8 cellular contexts compared by ENCODE assay signal in genomic region chr2:218271487-218271797, GRCh38. TPM values are rescaled to one million over a fixed set of nuclear protein-coding genes. Genes with fewer than 3 reads are reported as not detected.
DNase-seq lines count a peak whose midpoint lies in the region; ATAC-seq and TF ChIP-seq lines count a peak whose summit lies in the region.

No MANE protein-coding gene starts in this region.

- H3K27ac ChIP-seq in heart left ventricle (peak overlapping the region in 9 of 12 donors; percentile 66 to 87 (median 80)), mesodermal cell (ENCODE audit: low read depth, low read length, severe bottlenecking) (no peak overlapping the region), uterus (peak overlapping the region; percentile 21 to 86), caudate nucleus (ENCODE audit: low read depth, low read length) (no peak overlapping the region)

- H3K9me3 ChIP-seq in heart left ventricle = no peaks in the 10 kb centered on the region
- H3K9me3 ChIP-seq in mesodermal cell (ENCODE audit: control insufficient read depth, low read length) = no peaks in the 10 kb centered on the region
- H3K9me3 ChIP-seq in uterus = no peaks in the 10 kb centered on the region

- TF ChIP-seq CTCF in heart left ventricle (IDR thresholded peaks at IDR 0.05) = no peak
- no peak for TF ChIP-seq CTCF in brain (conservative IDR thresholded peaks at IDR 0.05)
- TF ChIP-seq CTCF in uterus (IDR thresholded peaks at IDR 0.05) = no peak

- peak overlapping the region; percentile 91 to 100 (median 95) for H3K4me3 Mint-ChIP-seq in brain

- H3K9me3 Mint-ChIP-seq in brain = no peaks in the 10 kb centered on the region

- no peak for ATAC-seq in heart left ventricle
- ATAC-seq in left cardiac atrium = no peak
- ATAC-seq in GM19324 (IDR thresholded peaks at IDR 0.05; ENCODE audit: low FRiP score, unreplicated experiment) = no peak

- H3K27ac Mint-ChIP-seq in brain = peak overlapping the region in 4 of 5 experiments; percentile 88 to 96 (median 94)

- H3K4me1 ChIP-seq in heart left ventricle = peaks cover 3 to 60% (median 43%) of the 10 kb centered on the region in 12 donors
- H3K4me1 ChIP-seq in mesodermal cell (ENCODE audit: control insufficient read depth, insufficient read depth, low read length, poor library complexity, severe bottlenecking) = no peaks in the 10 kb centered on the region
- H3K4me1 ChIP-seq in uterus = peaks cover 11 to 22% of the 10 kb centered on the region in 2 donors

- H3K27me3 Mint-ChIP-seq in brain = peaks cover 14% of the 10 kb centered on the region

- intact Hi-C loops in heart left ventricle (cut with DNase I) = loop anchor here in 6 of 10 donors (2.0 to 10.0 kb wide), 7 partner anchors 15 to 373 kb away; partner anchors contain the start of genes CTDSP1 (in 4 of the 6) and ARPC2 (in 1 of the 6)
- intact Hi-C loops in left cardiac atrium (cut with DNase I) = loop anchor here in 1 of 2 donors (10.0 kb wide), 1 partner anchor 193 kb away; no protein-coding TSS in a partner anchor
- intact Hi-C loops in uterus (cut with DNase I; ENCODE audit: low total_unique reads) = no loop called here

- H3K27me3 ChIP-seq in heart left ventricle = no peaks in the 10 kb centered on the region
- no peaks in the 10 kb centered on the region for H3K27me3 ChIP-seq in uterus

- 39 to 52% (median 49%) methylated on average over 4 of the region's 4 CpGs for WGBS in heart left ventricle, 4 donors
- 85% methylated on average over 4 of the region's 4 CpGs for WGBS in mesodermal cell (ENCODE audit: insufficient coverage in 2 of 2), 2 experiments

- DNase-seq in heart left ventricle (peak in 1 of 5 donors; percentile 41), left cardiac atrium (no peak), uterus (no peak), caudate nucleus (lab: John Stamatoyannopoulos, UW) (no peak), OCI-M2 (lab: John Stamatoyannopoulos, UW; ENCODE audit: unreplicated experiment) (no peak)

- H3K36me3 ChIP-seq in heart left ventricle = peaks cover 0 to 54% (median 47%) of the 10 kb centered on the region in 9 donors
- peaks cover 50% of the 10 kb centered on the region for H3K36me3 ChIP-seq in mesodermal cell (ENCODE audit: control insufficient read depth, insufficient read depth, low read length)
- H3K36me3 ChIP-seq in uterus = no peaks in the 10 kb centered on the region

- peaks cover 33% of the 10 kb centered on the region for H3K36me3 Mint-ChIP-seq in brain

- peaks cover 45% of the 10 kb centered on the region for H3K4me1 Mint-ChIP-seq in brain

- peak overlapping the region in 9 of 12 donors; percentile 64 to 95 (median 90) for H3K4me3 ChIP-seq in heart left ventricle
- peak overlapping the region; percentile 91 for H3K4me3 ChIP-seq in mesodermal cell (ENCODE audit: extremely low read depth, insufficient read depth, low read length, poor library complexity, severe bottlenecking)
- H3K4me3 ChIP-seq in uterus = peak overlapping the region; percentile 82 to 85

- TF ChIP-seq POLR2A in heart left ventricle (IDR thresholded peaks at IDR 0.05) = no peak
- TF ChIP-seq POLR2A in uterus (IDR thresholded peaks at IDR 0.05) = no peak

RNA-seq across cellular contexts. Expression of gene PNKD, which starts 1.1 kb away (rescaled TPM):
- total RNA-seq in heart left ventricle (10 to 100 TPM; 53.8 to 78.7 (median 72.5) TPM), left cardiac atrium (10 to 100 TPM; 62.4 to 68.5 TPM), uterus (10 to 100 TPM; 11.8 to 47.8 (median 31.7) TPM)
- polyA plus RNA-seq in heart left ventricle (100 to 1,000 TPM in 1 of 2 donors, 10 to 100 TPM in 1; 54.6 to 146 TPM), brain (ENCODE audit: insufficient read depth, low read depth, low replicate concordance) (119 TPM)
- 51.7 TPM for polyA plus RNA-seq in mesodermal cell (2013, experiment 1 of 2)
- 50.0 TPM for polyA plus RNA-seq in mesodermal cell (2013, experiment 2 of 2)

RNA-seq across cellular contexts. Expression of gene AAMP, which starts 1.5 kb away (rescaled TPM):
- total RNA-seq in heart left ventricle = 100 to 1,000 TPM in 2 of 9 donors, 10 to 100 TPM in 7; 51.6 to 127 (median 58.0) TPM
- 100 to 1,000 TPM in 1 of 2 donors, 10 to 100 TPM in 1; 58.6 to 150 TPM for polyA plus RNA-seq in heart left ventricle
- 10 to 100 TPM; 49.0 to 52.5 TPM for total RNA-seq in left cardiac atrium
- 115 TPM for polyA plus RNA-seq in brain (ENCODE audit: insufficient read depth, low read depth, low replicate concordance)
- polyA plus RNA-seq in mesodermal cell (2013, experiment 1 of 2) = 69.8 TPM
- polyA plus RNA-seq in mesodermal cell (2013, experiment 2 of 2) = 59.2 TPM
- 100 to 1,000 TPM in 3 of 4 donors, 10 to 100 TPM in 1; 79.6 to 160 (median 134) TPM for total RNA-seq in uterus

RNA-seq across cellular contexts. Expression of gene GPBAR1, which starts 10.6 kb away (rescaled TPM):
- 1 to 10 TPM in 6 of 9 donors, under 1 TPM in 3; 0.52 to 4.7 (median 1.2) TPM for total RNA-seq in heart left ventricle
- polyA plus RNA-seq in heart left ventricle = 1 to 10 TPM in 1 of 2 donors, under 1 TPM in 1; 1.00 to 1.8 TPM
- total RNA-seq in left cardiac atrium = 1 to 10 TPM; 5.7 to 6.6 TPM
- polyA plus RNA-seq in brain (ENCODE audit: insufficient read depth, low read depth, low replicate concordance) = 0.39 TPM
- polyA plus RNA-seq in mesodermal cell (2013, experiment 1 of 2) = 4.7 TPM
- polyA plus RNA-seq in mesodermal cell (2013, experiment 2 of 2) = 6.3 TPM
- total RNA-seq in uterus = 1 to 10 TPM in 1 of 4 donors, under 1 TPM in 2, not detected in 1; 0.29 to 1.0 (median 0.91) TPM

RNA-seq across cellular contexts. Expression of gene TMBIM1, which starts 20.9 kb away (rescaled TPM):
- total RNA-seq in heart left ventricle = 100 to 1,000 TPM in 7 of 9 donors, 10 to 100 TPM in 2; 89.1 to 173 (median 126) TPM
- 100 to 1,000 TPM in 1 of 2 donors, 10 to 100 TPM in 1; 41.8 to 208 TPM for polyA plus RNA-seq in heart left ventricle
- total RNA-seq in left cardiac atrium = 100 to 1,000 TPM; 156 to 166 TPM
- 58.7 TPM for polyA plus RNA-seq in brain (ENCODE audit: insufficient read depth, low read depth, low replicate concordance)
- 74.4 TPM for polyA plus RNA-seq in mesodermal cell (2013, experiment 1 of 2)
- 72.5 TPM for polyA plus RNA-seq in mesodermal cell (2013, experiment 2 of 2)
- total RNA-seq in uterus = 100 to 1,000 TPM; 112 to 166 (median 120) TPM

RNA-seq across cellular contexts. Expression of gene ARPC2, which starts 54.5 kb away (rescaled TPM):
- 100 to 1,000 TPM; 126 to 278 (median 139) TPM for total RNA-seq in heart left ventricle
- polyA plus RNA-seq in heart left ventricle = 100 to 1,000 TPM in 1 of 2 donors, 10 to 100 TPM in 1; 64.9 to 223 TPM
- 100 to 1,000 TPM; 144 to 167 TPM for total RNA-seq in left cardiac atrium
- 169 TPM for polyA plus RNA-seq in brain (ENCODE audit: insufficient read depth, low read depth, low replicate concordance)
- polyA plus RNA-seq in mesodermal cell (2013, experiment 1 of 2) = 418 TPM
- polyA plus RNA-seq in mesodermal cell (2013, experiment 2 of 2) = 394 TPM
- 100 to 1,000 TPM in 3 of 4 donors, 10 to 100 TPM in 1; 87.9 to 162 (median 159) TPM for total RNA-seq in uterus

Comparison
In these comparisons a context has a peak if more than half of its experiments do, and no peak if none do; other contexts are left out.
1. H3K27ac ChIP-seq: peak in heart left ventricle (9 of 12) and uterus (2 of 2); none in mesodermal cell (single experiment) and caudate nucleus (single experiment).
2. Peak in every context shown above with its lines, with median percentiles within 50 percentile points of each other: H3K4me3 ChIP-seq.